In genomic region chr3:161413127-161413854, GRCh38 we compare ENCODE assay signal across 8 cellular contexts. TPM values are rescaled to one million over a fixed set of nuclear protein-coding genes. Genes with fewer than 3 reads are reported as not detected.
A peak's percentile ranks its signal among the peaks of the same experiment; 100 is the strongest.
DNase-seq lines count a peak whose midpoint lies in the region; ATAC-seq, FAIRE-seq and TF ChIP-seq lines count a peak whose summit lies in the region.

No MANE protein-coding gene starts in this region.

- TF ChIP-seq CTCF in LNCAP (IDR thresholded peaks at IDR 0.05) (peak; percentile 10; the same call in 1 of the 2 replicates), kidney (IDR thresholded peaks at IDR 0.05; ENCODE audit: borderline replicate concordance, extremely low read depth, insufficient read depth) (no peak)

- DNase-seq in epithelial cell of prostate (ENCODE audit: low read depth, low spot score) (no peak), posterior cingulate gyrus (peak in 9 of 10 donors; percentile 37 to 94 (median 64)), kidney (no peak), left colon (no peak), NCI-H345 treated with DMSO at 0.1 percent for 48 hours (lab: John Stamatoyannopoulos, UW; ENCODE audit: unreplicated experiment) (no peak)
- no peak for DNase-seq in stimulated activated naive CD4-positive, alpha-beta T cell treated with Interleukin-2 at 50 U/mL for 16 hours (lab: John Stamatoyannopoulos, UW)

- no peak overlapping the region for H3K9ac ChIP-seq in kidney (ENCODE audit: low read length in 2 of 2)

- peak overlapping the region; percentile 90 for H3K27ac ChIP-seq in epithelial cell of prostate
- H3K27ac ChIP-seq in kidney (ENCODE audit: low read depth in 2 of 2, low read length in 2 of 2), result no peak overlapping the region

- H3K4me3 ChIP-seq in kidney (ENCODE audit: low read length in 2 of 2), result no peak overlapping the region

- H3K4me1 ChIP-seq in kidney (ENCODE audit: control insufficient read depth in 1 of 2, insufficient read depth in 1 of 2, low read depth in 1 of 2, low read length in 2 of 2), result peaks cover 0 to 3% of the 10 kb centered on the region in 2 donors

- FAIRE-seq in kidney (lab: Jason Lieb, UNC), result no peak

- no peaks in the 10 kb centered on the region for H3K9me3 ChIP-seq in kidney (ENCODE audit: control insufficient read depth in 1 of 2, low read length in 2 of 2)

- peak; percentile 25 for ATAC-seq in GM19438 (IDR thresholded peaks at IDR 0.05; ENCODE audit: low read depth, unreplicated experiment)
- no peak for ATAC-seq in left colon

- H3K36me3 ChIP-seq in kidney (ENCODE audit: control insufficient read depth in 1 of 2, insufficient read depth in 2 of 2, low read length in 2 of 2), result no peaks in the 10 kb centered on the region

- intact Hi-C loops in posterior cingulate gyrus (cut with DNase I), result no loop called here
- intact Hi-C loops in kidney (cut with DNase I), result no loop called here
- intact Hi-C loops in left colon (cut with DNase I, micrococcal nuclease), result no loop called here

RNA-seq across cellular contexts. Expression of gene SPTSSB, which starts 42.0 kb away (rescaled TPM):
- total RNA-seq in kidney (7.8 TPM), left colon (1 to 10 TPM in 1 of 2 donors, under 1 TPM in 1; 0.98 to 1.1 TPM)
- 0.52 TPM for polyA plus RNA-seq in kidney (ENCODE audit: insufficient read depth, low read depth, low replicate concordance)

Comparison
In these comparisons a context has a peak if more than half of its experiments do, and no peak if none do; other contexts are left out.
1. DNase-seq: peak in posterior cingulate gyrus (9 of 10); none in epithelial cell of prostate (single experiment), kidney (single experiment), stimulated activated naive CD4-positive, alpha-beta T cell treated with Interleukin-2 at 50 U/mL for 16 hours (single experiment), left colon (0 of 2) and NCI-H345 treated with DMSO at 0.1 percent for 48 hours (single experiment).